8 cellular contexts compared by ENCODE assay signal in the genomic region with DNA sequence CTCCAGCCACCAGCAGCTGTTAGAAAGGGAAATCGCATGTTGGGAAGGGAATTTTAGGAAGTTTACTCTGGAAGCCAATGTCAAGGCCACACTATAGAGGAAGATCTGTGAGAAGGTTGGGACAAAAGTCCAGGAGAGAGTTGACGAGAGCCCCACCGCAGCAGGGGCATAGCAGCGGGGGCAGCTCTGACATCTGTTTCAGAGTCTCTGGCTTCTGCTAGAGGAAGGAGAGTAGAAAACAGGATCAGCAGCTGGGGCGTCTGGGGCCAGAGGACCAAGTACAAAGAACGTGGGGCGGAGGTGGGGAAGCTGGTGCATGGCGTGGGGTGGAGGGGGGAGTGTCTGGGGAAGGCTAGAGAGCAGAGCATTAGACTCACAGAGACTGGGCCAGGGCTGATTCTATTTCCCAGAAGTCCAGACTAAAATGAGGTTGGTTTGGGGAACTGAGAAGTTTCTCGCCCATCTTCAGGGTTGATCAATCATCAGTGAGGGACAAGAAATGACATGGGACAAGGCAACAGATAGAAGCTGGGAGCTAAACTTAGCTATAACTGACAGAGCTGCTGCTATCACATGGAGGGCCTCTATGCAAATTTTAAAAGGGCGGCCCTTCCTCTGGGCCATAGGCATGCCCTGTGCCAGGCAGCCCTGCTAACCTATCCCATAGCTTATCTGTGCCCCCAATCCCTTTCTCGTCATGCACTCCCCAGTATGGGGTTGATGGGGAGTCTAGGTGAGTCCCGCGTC. TPM values are rescaled to one million over a fixed set of nuclear protein-coding genes. Genes with fewer than 3 reads are reported as not detected.
A peak's percentile ranks its signal among the peaks of the same experiment; 100 is the strongest.
DNase-seq lines count a peak whose midpoint lies in the region; ATAC-seq lines count a peak whose summit lies in the region.

No MANE protein-coding gene starts in this region.

- H3K36me3 ChIP-seq in effector memory CD4-positive, alpha-beta T cell (ENCODE audit: control insufficient read depth, insufficient read depth, low read length), result peaks cover 8% of the 10 kb centered on the region
- peaks cover 0 to 8% of the 10 kb centered on the region in 2 experiments for H3K36me3 ChIP-seq in trophoblast cell (ENCODE audit: control insufficient read depth in 1 of 2, insufficient read depth in 2 of 2, low read length in 2 of 2)

- H3K14ac ChIP-seq in trophoblast cell (ENCODE audit: low read length), result peak overlapping the region; percentile 90

- peaks cover 25% of the 10 kb centered on the region for H3K4me1 Mint-ChIP-seq in activated naive CD4-positive, alpha-beta T cell treated with anti-CD3 and anti-CD28 coated beads, Interleukin-2, amount 10 ng/mL, durations not matched to agents 7 days and 5 days

- CTCF ChIA-PET in activated naive CD4-positive, alpha-beta T cell treated with anti-CD3 and anti-CD28 coated beads, Interleukin-2, amount 10 ng/mL, durations not matched to agents 7 days and 5 days (lab: Charles Lee), result interaction anchor here (1.4 to 1.8 kb wide), 2 partner anchors 13 to 21 kb away, joined by 4 to 10 read pairs; no protein-coding TSS in a partner anchor

- no peaks in the 10 kb centered on the region for H3K27me3 Mint-ChIP-seq in activated naive CD4-positive, alpha-beta T cell treated with anti-CD3 and anti-CD28 coated beads, Interleukin-2, amount 10 ng/mL, durations not matched to agents 7 days and 5 days

- peak overlapping the region; percentile 90 for H4K12ac ChIP-seq in trophoblast cell (ENCODE audit: low read depth, low read length)

- H3K9ac ChIP-seq in trophoblast cell (ENCODE audit: low read length), result peak overlapping the region; percentile 75

- no peaks in the 10 kb centered on the region for H3K9me3 Mint-ChIP-seq in activated naive CD4-positive, alpha-beta T cell treated with anti-CD3 and anti-CD28 coated beads, Interleukin-2, amount 10 ng/mL, durations not matched to agents 7 days and 5 days

- peak overlapping the region; percentile 93 for H4K8ac ChIP-seq in trophoblast cell (ENCODE audit: low read depth, low read length)

- H3K27ac ChIP-seq in effector memory CD4-positive, alpha-beta T cell (ENCODE audit: insufficient read depth, low read length, poor library complexity, severe bottlenecking), result peak overlapping the region; percentile 97
- H3K27ac ChIP-seq in trophoblast cell (ENCODE audit: low read depth, low read length), result peak overlapping the region; percentile 80

- peaks cover 14% of the 10 kb centered on the region for H3K79me1 ChIP-seq in trophoblast cell (ENCODE audit: low read length)

- peak overlapping the region; percentile 83 for H3K4ac ChIP-seq in trophoblast cell (ENCODE audit: low read depth, low read length)

- peaks cover 11% of the 10 kb centered on the region for H3K4me1 ChIP-seq in effector memory CD4-positive, alpha-beta T cell (ENCODE audit: control insufficient read depth, insufficient read depth, low read length, poor library complexity, severe bottlenecking)
- H3K4me1 ChIP-seq in trophoblast cell (ENCODE audit: control insufficient read depth in 1 of 2, insufficient read depth in 2 of 2, low read length in 2 of 2), result peaks cover 4 to 10% of the 10 kb centered on the region in 2 experiments

- H2BK5ac ChIP-seq in trophoblast cell (ENCODE audit: low read depth, low read length, poor library complexity), result peak overlapping the region; percentile 85

- peaks cover 7% of the 10 kb centered on the region for H3K79me2 ChIP-seq in trophoblast cell (ENCODE audit: control insufficient read depth, insufficient read depth, low read length, poor library complexity)

- H3K9me3 ChIP-seq in effector memory CD4-positive, alpha-beta T cell (ENCODE audit: control insufficient read depth, low read length), result no peaks in the 10 kb centered on the region
- H3K9me3 ChIP-seq in trophoblast cell (ENCODE audit: insufficient read depth, low read depth, low read length), result peaks cover 2% of the 10 kb centered on the region

- H3K4me3 ChIP-seq in effector memory CD4-positive, alpha-beta T cell (ENCODE audit: insufficient read depth, low read depth, low read length, poor library complexity, severe bottlenecking), result no peak overlapping the region
- H3K4me3 ChIP-seq in trophoblast cell (ENCODE audit: low read depth, low read length), result peak overlapping the region; percentile 75

- peak overlapping the region; percentile 74 for H2BK120ac ChIP-seq in trophoblast cell (ENCODE audit: insufficient read depth, low read length, poor library complexity)

- ATAC-seq in HG02610 (IDR thresholded peaks at IDR 0.05; ENCODE audit: unreplicated experiment), result peak; percentile 59

- WGBS in trophoblast cell (ENCODE audit: extremely low coverage, insufficient coverage, insufficient read length), result no CpG with 5 or more reads among the region's 13 CpGs

- H3K4me2 ChIP-seq in trophoblast cell (ENCODE audit: low read length), result peak overlapping the region; percentile 91

- no peak overlapping the region for H3K23ac ChIP-seq in trophoblast cell (ENCODE audit: low read length)

- peak overlapping the region; percentile 94 for H2AFZ ChIP-seq in trophoblast cell (ENCODE audit: insufficient read depth, low read length, poor library complexity)

- peak overlapping the region; percentile 78 for H2AK5ac ChIP-seq in trophoblast cell (ENCODE audit: low read length)

- H3K27me3 ChIP-seq in effector memory CD4-positive, alpha-beta T cell (replicated peaks; ENCODE audit: control insufficient read depth, insufficient read depth, low read length, poor library complexity, severe bottlenecking), result no peaks in the 10 kb centered on the region
- H3K27me3 ChIP-seq in trophoblast cell (ENCODE audit: insufficient read depth, low read length), result no peaks in the 10 kb centered on the region

- H3K18ac ChIP-seq in trophoblast cell (ENCODE audit: low read length), result peak overlapping the region; percentile 92

- H3K36me3 Mint-ChIP-seq in activated naive CD4-positive, alpha-beta T cell treated with anti-CD3 and anti-CD28 coated beads, Interleukin-2, amount 10 ng/mL, durations not matched to agents 7 days and 5 days, result peaks cover 19% of the 10 kb centered on the region

- peak overlapping the region; percentile 94 for H3K4me3 Mint-ChIP-seq in activated naive CD4-positive, alpha-beta T cell treated with anti-CD3 and anti-CD28 coated beads, Interleukin-2, amount 10 ng/mL, durations not matched to agents 7 days and 5 days

- H2BK12ac ChIP-seq in trophoblast cell (ENCODE audit: low read length), result peak overlapping the region; percentile 37

- H3K27ac Mint-ChIP-seq in activated naive CD4-positive, alpha-beta T cell treated with anti-CD3 and anti-CD28 coated beads, Interleukin-2, amount 10 ng/mL, durations not matched to agents 7 days and 5 days, result peak overlapping the region; percentile 99

- H4K91ac ChIP-seq in trophoblast cell (ENCODE audit: low read depth, low read length), result peak overlapping the region; percentile 72

- no peak for DNase-seq in activated naive CD4-positive, alpha-beta T cell treated with anti-CD3 and anti-CD28 coated beads, Interleukin-2, amount 10 ng/mL, durations not matched to agents 7 days and 5 days
- DNase-seq in activated naive CD4-positive, alpha-beta T cell treated with Interleukin-2 at 50 U/mL for 16 hours, result no peak
- DNase-seq in NCI-H526 (lab: John Stamatoyannopoulos, UW) (peak; percentile 70 to 84), trophoblast cell (no peak), NCI-H2081 treated with DMSO at 0.1 percent for 48 hours (lab: John Stamatoyannopoulos, UW) (no peak), HuH-7 (ENCODE audit: low spot score) (no peak)
- no peak for DNase-seq in effector memory CD4-positive, alpha-beta T cell

RNA-seq across cellular contexts. Expression of gene RABEP2, which starts 1.2 kb away (rescaled TPM):
- polyA plus RNA-seq in trophoblast cell (2013), result 9.9 and 10.4 TPM in 2 replicates

RNA-seq across cellular contexts. Expression of gene CD19, which starts 7.9 kb away (rescaled TPM):
- not detected in 2 replicates for polyA plus RNA-seq in trophoblast cell (2013)

RNA-seq across cellular contexts. Expression of gene NFATC2IP, which starts 26.9 kb away (rescaled TPM):
- 19.5 and 20.3 TPM in 2 replicates for polyA plus RNA-seq in trophoblast cell (2013)

RNA-seq across cellular contexts. Expression of gene ATP2A1, which starts 45.5 kb away (rescaled TPM):
- 1.6 and 1.8 TPM in 2 replicates for polyA plus RNA-seq in trophoblast cell (2013)

RNA-seq across cellular contexts. Expression of gene SPNS1, which starts 50.8 kb away (rescaled TPM):
- 50.2 and 56.5 TPM in 2 replicates for polyA plus RNA-seq in trophoblast cell (2013)

Comparison
In these comparisons a context has a peak if more than half of its experiments do, and no peak if none do; other contexts are left out.
1. DNase-seq: peak in NCI-H526 (2 of 2); none in activated naive CD4-positive, alpha-beta T cell treated with anti-CD3 and anti-CD28 coated beads, Interleukin-2, amount 10 ng/mL, durations not matched to agents 7 days and 5 days (single experiment), activated naive CD4-positive, alpha-beta T cell treated with Interleukin-2 at 50 U/mL for 16 hours (single experiment), effector memory CD4-positive, alpha-beta T cell (0 of 3), trophoblast cell (0 of 2), NCI-H2081 treated with DMSO at 0.1 percent for 48 hours (single experiment) and HuH-7 (single experiment).